ENCODE assay signal across 9 cellular contexts in genomic region chr12:49057888-49058287, GRCh38. TPM values are rescaled to one million over a fixed set of nuclear protein-coding genes. Genes with fewer than 3 reads are reported as not detected.
A peak's percentile ranks its signal among the peaks of the same experiment; 100 is the strongest.
DNase-seq lines count a peak whose midpoint lies in the region; ATAC-seq, FAIRE-seq and TF ChIP-seq lines count a peak whose summit lies in the region.
"Had no signal": no experiment of that assay in that cellular context is flagged by ENCODE, and none has a peak within 500 bp of the region (broad histone marks: within the 10 kb centered on the region; RNA-seq: fewer than 3 reads in every experiment).

No MANE protein-coding gene starts in this region.

- intact Hi-C loops in lower lobe of right lung (cut with DNase I): no loop called here

- no peaks in the 10 kb centered on the region for H3K9me3 ChIP-seq in A549
- no peaks in the 10 kb centered on the region for H3K9me3 ChIP-seq in lower lobe of right lung

- no peak for TF ChIP-seq POLR2A in A549 (IDR thresholded peaks at IDR 0.05; ENCODE audit: low read length)

- TF ChIP-seq RAD21 in A549 (conservative IDR thresholded peaks at IDR 0.05 in 1 of 2, IDR thresholded peaks at IDR 0.05 in 1 of 2): no peak

- ATAC-seq in A549 (no peak), lower lobe of right lung (peak; percentile 22 to 54)
- ATAC-seq in activated naive CD8-positive, alpha-beta T cell treated with anti-CD3 and anti-CD28 coated beads, Interleukin-2, amount 10 ng/mL, durations not matched to agents 7 days and 5 days (ENCODE audit: low read depth): no peak

- H3K4me3 Mint-ChIP-seq in activated naive CD8-positive, alpha-beta T cell treated with anti-CD3 and anti-CD28 coated beads, Interleukin-2, amount 10 ng/mL, durations not matched to agents 7 days and 5 days: peak overlapping the region; percentile 95

- TF ChIP-seq CTCF in A549 (IDR thresholded peaks at IDR 0.05) (no peak), HL-60 (IDR thresholded peaks at IDR 0.05; ENCODE audit: insufficient read depth, low read length) (no peak), lower lobe of right lung (IDR thresholded peaks at IDR 0.05) (no peak)

- peak overlapping the region; percentile 6 to 99; a peak in 3 of 6 replicates for H3K27ac ChIP-seq in A549
- peak overlapping the region; percentile 100 for H3K27ac ChIP-seq in HL-60 (replicated peaks)
- H3K27ac ChIP-seq in lower lobe of right lung: peak overlapping the region; percentile 98
- peak overlapping the region; percentile 33 for H3K27ac ChIP-seq in urinary bladder (ENCODE audit: low read depth)
- H3K27ac ChIP-seq: epithelial cell of prostate had no signal

- H3K36me3 Mint-ChIP-seq in activated naive CD8-positive, alpha-beta T cell treated with anti-CD3 and anti-CD28 coated beads, Interleukin-2, amount 10 ng/mL, durations not matched to agents 7 days and 5 days: peaks cover 10% of the 10 kb centered on the region

- no peaks in the 10 kb centered on the region for H3K9me3 Mint-ChIP-seq in activated naive CD8-positive, alpha-beta T cell treated with anti-CD3 and anti-CD28 coated beads, Interleukin-2, amount 10 ng/mL, durations not matched to agents 7 days and 5 days

- POLR2A ChIA-PET in A549 (lab: Yijun Ruan, JAX): no interaction called here
- POLR2A ChIA-PET in activated naive CD8-positive, alpha-beta T cell treated with anti-CD3 and anti-CD28 coated beads, Interleukin-2, amount 10 ng/mL, durations not matched to agents 7 days and 5 days (lab: Charles Lee): interaction anchor here (0.6 to 3.8 kb wide), 2 partner anchors 73 to 89 kb away, joined by 3 to 24 read pairs; partner anchors contain the start of gene TUBA1B

- TF ChIP-seq EP300 in A549 (IDR thresholded peaks at IDR 0.05): no peak

- H3K4me3 ChIP-seq in A549: peak overlapping the region; percentile 81
- peak overlapping the region; percentile 71 for H3K4me3 ChIP-seq in HL-60 (replicated peaks; ENCODE audit: insufficient read depth, low read length)
- H3K4me3 ChIP-seq in lower lobe of right lung: peak overlapping the region; percentile 95
- peak overlapping the region; percentile 96 for H3K4me3 ChIP-seq in urinary bladder (ENCODE audit: low read depth, low read length)

- peaks cover 26% of the 10 kb centered on the region for H3K36me3 ChIP-seq in lower lobe of right lung
- peaks cover 3% of the 10 kb centered on the region for H3K36me3 ChIP-seq in urinary bladder (ENCODE audit: insufficient read depth)

- peak overlapping the region; percentile 96 for H3K4me2 ChIP-seq in A549

- peak overlapping the region; percentile 85 for H3K27ac Mint-ChIP-seq in activated naive CD8-positive, alpha-beta T cell treated with anti-CD3 and anti-CD28 coated beads, Interleukin-2, amount 10 ng/mL, durations not matched to agents 7 days and 5 days

- H3K27me3 ChIP-seq in HL-60 (ENCODE audit: insufficient read depth, poor library complexity, severe bottlenecking): no peaks in the 10 kb centered on the region
- no peaks in the 10 kb centered on the region for H3K27me3 ChIP-seq in lower lobe of right lung (ENCODE audit: low read depth)

- FAIRE-seq in A549 (lab: Jason Lieb, UNC): no peak

- peaks cover 48% of the 10 kb centered on the region for H3K4me1 Mint-ChIP-seq in activated naive CD8-positive, alpha-beta T cell treated with anti-CD3 and anti-CD28 coated beads, Interleukin-2, amount 10 ng/mL, durations not matched to agents 7 days and 5 days

- WGBS in A549 (ENCODE audit: missing lambda C conversion rate): 17% methylated on average over 4 of the region's 4 CpGs
- 7% methylated on average over 4 of the region's 4 CpGs for WGBS in urinary bladder

- H3K27me3 Mint-ChIP-seq in activated naive CD8-positive, alpha-beta T cell treated with anti-CD3 and anti-CD28 coated beads, Interleukin-2, amount 10 ng/mL, durations not matched to agents 7 days and 5 days: no peaks in the 10 kb centered on the region

- CTCF ChIA-PET in A549 (lab: Yijun Ruan, JAX): interaction anchor here (0.6 to 2.7 kb wide), 8 partner anchors 15 to 81 kb away, joined by 3 to 12 read pairs (median 4); no protein-coding TSS in a partner anchor

- DNase-seq in A549 (ENCODE audit: low read depth in 1 of 2, low spot score in 1 of 2) (no peak), HL-60 (ENCODE audit: low read depth in 1 of 2, low spot score in 1 of 2) (peak in 1 of 2 experiments; percentile 47), lower lobe of right lung (no peak), NCI-H2171 treated with DMSO at 0.1 percent for 48 hours (lab: John Stamatoyannopoulos, UW) (no peak)
- no peak for DNase-seq in activated naive CD8-positive, alpha-beta T cell treated with anti-CD3 and anti-CD28 coated beads, Interleukin-2, amount 10 ng/mL, durations not matched to agents 7 days and 5 days
- no peak for DNase-seq in activated CD4-positive, alpha-beta T cell treated with anti-CD3 and anti-CD28 coated beads, Interleukin-2, amount 50 U/mL, for 1 hour
- no peak for DNase-seq in activated CD4-positive, CD25-positive, alpha-beta regulatory T cell (lab: John Stamatoyannopoulos, UW)

- H3K4me1 ChIP-seq in A549: peaks cover 34% of the 10 kb centered on the region
- peaks cover 48% of the 10 kb centered on the region for H3K4me1 ChIP-seq in lower lobe of right lung
- H3K4me1 ChIP-seq in urinary bladder (ENCODE audit: insufficient read depth): no peaks in the 10 kb centered on the region

TF ChIP-seq in A549, 52 proteins besides CTCF, POLR2A, EP300 and RAD21 (continues in another document):
- TF ChIP-seq PHF8 (IDR thresholded peaks at IDR 0.05; ENCODE audit: borderline replicate concordance, low read depth): no peak
- TF ChIP-seq TFCP2L1 (CRISPR knock-in tag; IDR thresholded peaks at IDR 0.05): no peak
- TF ChIP-seq CBX8 (IDR thresholded peaks at IDR 0.05): no peak
- TF ChIP-seq, protein P1, sequence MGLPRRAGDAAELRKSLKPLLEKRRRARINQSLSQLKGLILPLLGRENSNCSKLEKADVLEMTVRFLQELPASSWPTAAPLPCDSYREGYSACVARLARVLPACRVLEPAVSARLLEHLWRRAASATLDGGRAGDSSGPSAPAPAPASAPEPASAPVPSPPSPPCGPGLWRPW (IDR thresholded peaks at IDR 0.05): no peak
- TF ChIP-seq JUN (IDR thresholded peaks at IDR 0.05): no peak
- no peak for TF ChIP-seq GATA3 (IDR thresholded peaks at IDR 0.05; ENCODE audit: borderline replicate concordance)
- TF ChIP-seq BHLHE40 (IDR thresholded peaks at IDR 0.05; ENCODE audit: low read depth, low read length): no peak
- TF ChIP-seq POLR2AphosphoS2 (conservative IDR thresholded peaks at IDR 0.05; ENCODE audit: low read length): no peak
- no peak for TF ChIP-seq MYC (IDR thresholded peaks at IDR 0.05; ENCODE audit: borderline replicate concordance, low read length)

RNA-seq across cellular contexts. Expression of gene KMT2D, which starts 2.7 kb away (rescaled TPM):
- polyA plus RNA-seq in A549 (2011; rRNA removed) (17.6 and 21.4 TPM in 2 replicates), A549 (2017; fragmentation: RNase III; extraction: RNeasy Plus Mini Kit Qiagen cat#74134 plus additional on column Dnase treatment) (20.0 to 24.8 TPM (median 20.8 TPM) in 3 replicates), urinary bladder (22.0 TPM)
- 31.0 and 32.3 TPM in 2 replicates for polyA plus RNA-seq in A549 (2012; cell fraction: cytosol; rRNA removed)
- 88.5 and 94.2 TPM in 2 replicates for polyA plus RNA-seq in A549 (2012; cell fraction: nucleus; rRNA removed)
- 45.9 and 46.2 TPM in 2 replicates for polyA minus RNA-seq in A549 (2011; rRNA and poly(A)+ RNA removed)
- 100 to 1,000 TPM; 123 to 129 TPM for total RNA-seq in activated naive CD8-positive, alpha-beta T cell treated with anti-CD3 and anti-CD28 coated beads, Interleukin-2, amount 10 ng/mL, durations not matched to agents 7 days and 5 days
- total RNA-seq in lower lobe of right lung (114 TPM), urinary bladder (30.5 TPM)

RNA-seq across cellular contexts. Expression of gene RHEBL1, which starts 11.9 kb away (rescaled TPM):
- 4.0 TPM in 2 replicates for polyA plus RNA-seq in A549 (2011; rRNA removed)
- 3.6 and 4.9 TPM in 2 replicates for polyA plus RNA-seq in A549 (2012; cell fraction: cytosol; rRNA removed)
- polyA plus RNA-seq in A549 (2012; cell fraction: nucleus; rRNA removed): 3.9 TPM in 2 replicates
- polyA plus RNA-seq in A549 (2017; fragmentation: RNase III; extraction: RNeasy Plus Mini Kit Qiagen cat#74134 plus additional on column Dnase treatment): 1.8 to 2.4 TPM (median 2.1 TPM) in 3 replicates
- 3.8 and 4.9 TPM in 2 replicates for polyA minus RNA-seq in A549 (2011; rRNA and poly(A)+ RNA removed)
- total RNA-seq in activated naive CD8-positive, alpha-beta T cell treated with anti-CD3 and anti-CD28 coated beads, Interleukin-2, amount 10 ng/mL, durations not matched to agents 7 days and 5 days: 1 to 10 TPM; 8.0 to 9.7 TPM
- total RNA-seq in lower lobe of right lung: 1.5 TPM
- total RNA-seq in urinary bladder: not detected
- polyA plus RNA-seq in urinary bladder: 0.68 TPM

RNA-seq across cellular contexts. Expression of gene DHH, which starts 36.7 kb away (rescaled TPM):
- polyA plus RNA-seq in A549 (2011; rRNA removed): not detected in 2 replicates
- polyA plus RNA-seq in A549 (2012; cell fraction: cytosol; rRNA removed): 0.03 TPM in 1 of 2 replicates, not detected in the other
- polyA plus RNA-seq in A549 (2012; cell fraction: nucleus; rRNA removed): 0.06 and 0.12 TPM in 2 replicates
- polyA plus RNA-seq in A549 (2017; fragmentation: RNase III; extraction: RNeasy Plus Mini Kit Qiagen cat#74134 plus additional on column Dnase treatment): not detected in 3 replicates
- not detected in 2 replicates for polyA minus RNA-seq in A549 (2011; rRNA and poly(A)+ RNA removed)
- under 1 TPM; 0.11 to 0.25 TPM for total RNA-seq in activated naive CD8-positive, alpha-beta T cell treated with anti-CD3 and anti-CD28 coated beads, Interleukin-2, amount 10 ng/mL, durations not matched to agents 7 days and 5 days
- 1.5 TPM for total RNA-seq in lower lobe of right lung
- 2.3 TPM for total RNA-seq in urinary bladder
- 2.7 TPM for polyA plus RNA-seq in urinary bladder

RNA-seq across cellular contexts. Expression of gene PRKAG1, which starts 39.3 kb away (rescaled TPM):
- 100 and 117 TPM in 2 replicates for polyA plus RNA-seq in A549 (2011; rRNA removed)
- 31.5 and 35.2 TPM in 2 replicates for polyA plus RNA-seq in A549 (2012; cell fraction: cytosol; rRNA removed)
- 18.3 and 29.2 TPM in 2 replicates for polyA plus RNA-seq in A549 (2012; cell fraction: nucleus; rRNA removed)
- 40.0 to 42.8 TPM (median 41.9 TPM) in 3 replicates for polyA plus RNA-seq in A549 (2017; fragmentation: RNase III; extraction: RNeasy Plus Mini Kit Qiagen cat#74134 plus additional on column Dnase treatment)
- polyA minus RNA-seq in A549 (2011; rRNA and poly(A)+ RNA removed): 31.8 and 33.6 TPM in 2 replicates
- 10 to 100 TPM; 50.0 to 56.6 TPM for total RNA-seq in activated naive CD8-positive, alpha-beta T cell treated with anti-CD3 and anti-CD28 coated beads, Interleukin-2, amount 10 ng/mL, durations not matched to agents 7 days and 5 days
- 49.2 TPM for total RNA-seq in lower lobe of right lung
- total RNA-seq in urinary bladder: 41.8 TPM
- 63.3 TPM for polyA plus RNA-seq in urinary bladder

RNA-seq across cellular contexts. Expression of gene LMBR1L, which starts 52.8 kb away (rescaled TPM):
- polyA plus RNA-seq in A549 (2011; rRNA removed): 25.1 and 35.7 TPM in 2 replicates
- 22.0 and 24.7 TPM in 2 replicates for polyA plus RNA-seq in A549 (2012; cell fraction: cytosol; rRNA removed)
- 64.9 and 69.6 TPM in 2 replicates for polyA plus RNA-seq in A549 (2012; cell fraction: nucleus; rRNA removed)
- 12.9 to 20.0 TPM (median 16.7 TPM) in 3 replicates for polyA plus RNA-seq in A549 (2017; fragmentation: RNase III; extraction: RNeasy Plus Mini Kit Qiagen cat#74134 plus additional on column Dnase treatment)
- 51.5 and 62.8 TPM in 2 replicates for polyA minus RNA-seq in A549 (2011; rRNA and poly(A)+ RNA removed)
- 100 to 1,000 TPM; 111 to 112 TPM for total RNA-seq in activated naive CD8-positive, alpha-beta T cell treated with anti-CD3 and anti-CD28 coated beads, Interleukin-2, amount 10 ng/mL, durations not matched to agents 7 days and 5 days
- total RNA-seq in lower lobe of right lung: 61.7 TPM
- 52.4 TPM for total RNA-seq in urinary bladder
- 53.9 TPM for polyA plus RNA-seq in urinary bladder

Comparison
In these comparisons a context has a peak if more than half of its experiments do, and no peak if none do; other contexts are left out.
1. ATAC-seq: peak in lower lobe of right lung (2 of 2); none in A549 (0 of 2) and activated naive CD8-positive, alpha-beta T cell treated with anti-CD3 and anti-CD28 coated beads, Interleukin-2, amount 10 ng/mL, durations not matched to agents 7 days and 5 days (single experiment).
2. H3K27ac ChIP-seq: peak in every context shown above with its lines; median percentile 100 in HL-60; 98 in lower lobe of right lung; 52 in A549; 33 in urinary bladder.
3. Peak in every context shown above with its lines, with median percentiles within 50 percentile points of each other: H3K4me3 ChIP-seq.